In the genomic region with DNA sequence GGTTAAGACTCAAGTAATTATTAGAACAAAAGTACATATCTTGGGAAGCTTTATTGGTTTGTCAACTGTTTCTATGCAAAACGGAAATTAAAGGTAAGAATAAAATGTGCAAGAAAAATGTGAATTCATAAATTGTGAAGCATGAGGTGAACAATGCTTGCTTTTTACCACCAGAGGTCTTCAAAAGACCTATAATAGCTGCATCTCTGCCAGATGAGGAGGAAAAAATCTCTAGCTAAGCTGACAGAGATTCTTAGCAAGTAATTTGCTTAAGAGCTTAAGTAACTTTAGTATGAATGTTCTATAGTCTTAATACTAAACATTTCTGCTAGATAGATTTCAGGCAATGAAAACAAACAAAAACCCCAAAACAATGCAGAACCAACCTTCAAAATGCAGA, we compare ENCODE assay signal across 10 cellular contexts. TPM values are rescaled to one million over a fixed set of nuclear protein-coding genes. Genes with fewer than 3 reads are reported as not detected.
A peak's percentile ranks its signal among the peaks of the same experiment; 100 is the strongest.
DNase-seq lines count a peak whose midpoint lies in the region; ATAC-seq and TF ChIP-seq lines count a peak whose summit lies in the region.
"Had no signal": no experiment of that assay in that cellular context is flagged by ENCODE, and none has a peak within 500 bp of the region (broad histone marks: within the 10 kb centered on the region; RNA-seq: fewer than 3 reads in every experiment).

No MANE protein-coding gene starts in this region.

- no peak overlapping the region for H3K27ac ChIP-seq in VCaP

- no peaks in the 10 kb centered on the region for H3K9me3 Mint-ChIP-seq in osteocyte (ENCODE audit: unreplicated experiment)
- H3K9me3 Mint-ChIP-seq: CD4-positive, CD25-positive, alpha-beta regulatory T cell had no signal

- no peaks in the 10 kb centered on the region for H3K4me1 Mint-ChIP-seq in osteocyte (ENCODE audit: unreplicated experiment)
- H3K4me1 Mint-ChIP-seq: CD4-positive, CD25-positive, alpha-beta regulatory T cell had no signal

- TF ChIP-seq CTCF in VCaP (conservative IDR thresholded peaks at IDR 0.05), result peak; percentile 64
- peak; percentile 16 for TF ChIP-seq CTCF in osteocyte (IDR thresholded peaks at IDR 0.05)

- peak; percentile 65 for ATAC-seq in HG02973 (IDR thresholded peaks at IDR 0.05; ENCODE audit: unreplicated experiment)

- H3K4me3 Mint-ChIP-seq in osteocyte (ENCODE audit: unreplicated experiment), result no peak overlapping the region
- H3K4me3 Mint-ChIP-seq: CD4-positive, CD25-positive, alpha-beta regulatory T cell had no signal

- no peak overlapping the region for H3K27ac Mint-ChIP-seq in osteocyte (ENCODE audit: unreplicated experiment)
- H3K27ac Mint-ChIP-seq: CD4-positive, CD25-positive, alpha-beta regulatory T cell had no signal

- no peaks in the 10 kb centered on the region for H3K36me3 Mint-ChIP-seq in osteocyte (ENCODE audit: unreplicated experiment)
- H3K36me3 Mint-ChIP-seq: CD4-positive, CD25-positive, alpha-beta regulatory T cell had no signal

- DNase-seq in NCI-H2171 treated with DMSO at 0.1 percent for 48 hours (lab: John Stamatoyannopoulos, UW), result peak; percentile 61
- DNase-seq in NCI-H2171 (lab: John Stamatoyannopoulos, UW), result no peak
- no peak for DNase-seq in osteocyte (ENCODE audit: extremely low spot score, unreplicated experiment)
- no peak for DNase-seq in OCI-M2 (lab: John Stamatoyannopoulos, UW; ENCODE audit: unreplicated experiment)
- no peak for DNase-seq in NCI-H187 treated with DMSO at 0.1 percent for 48 hours (lab: John Stamatoyannopoulos, UW)
- DNase-seq in stimulated activated CD4-positive, alpha-beta T cell treated with anti-CD3 and anti-CD28 coated beads, Interleukin-4, amount 100 ng/mL, for 24 hours, result no peak
- DNase-seq: stimulated activated naive CD4-positive, alpha-beta T cell had no signal

- peaks cover 4% of the 10 kb centered on the region for H3K27me3 Mint-ChIP-seq in osteocyte (ENCODE audit: unreplicated experiment)

RNA-seq across cellular contexts. Expression of gene MRPS30, which starts 54.1 kb away (rescaled TPM):
- 35.3 and 40.2 TPM in 2 replicates for total RNA-seq in osteocyte
